In the genomic region with DNA sequence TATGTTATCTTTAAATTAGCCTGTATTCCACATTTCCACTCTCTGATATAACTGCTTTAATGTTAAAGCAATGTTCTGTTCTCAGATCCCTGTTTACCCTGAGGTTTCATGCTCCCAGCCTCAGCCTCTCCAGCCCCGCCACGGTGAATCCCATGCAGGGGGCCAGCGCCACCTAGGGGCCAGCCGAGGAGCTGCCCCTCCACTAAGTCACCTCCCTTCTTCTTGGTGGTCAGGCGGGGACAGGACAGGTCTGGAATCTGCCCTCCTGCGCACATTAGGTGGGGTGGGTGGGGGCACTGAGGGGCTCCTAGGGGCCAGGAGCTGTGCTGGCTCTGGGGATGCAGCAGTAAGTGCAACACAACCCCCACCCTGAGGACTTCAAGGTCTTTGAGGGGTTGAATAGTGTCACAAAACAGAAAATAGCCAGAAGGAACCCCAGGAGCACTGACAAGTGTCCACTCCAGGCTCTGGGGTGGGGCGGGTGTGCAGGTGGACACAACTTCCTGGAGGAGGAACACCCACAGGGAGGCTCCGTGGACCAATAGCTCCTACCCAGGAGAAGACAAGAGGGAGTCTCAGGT, we compare ENCODE assay signal across 8 cellular contexts.
A peak's percentile ranks its signal among the peaks of the same experiment; 100 is the strongest.
DNase-seq lines count a peak whose midpoint lies in the region; ATAC-seq, FAIRE-seq and TF ChIP-seq lines count a peak whose summit lies in the region.

No MANE protein-coding gene starts in this region.

- H3K36me3 ChIP-seq in Karpas-422 (ENCODE audit: insufficient read depth, low read length) (no peaks in the 10 kb centered on the region), fibroblast of lung (ENCODE audit: control insufficient read depth, insufficient read depth, low read length) (no peaks in the 10 kb centered on the region), neural cell (ENCODE audit: insufficient read depth, low read length) (no peaks in the 10 kb centered on the region)

- H3K4me3 Mint-ChIP-seq in stimulated activated naive CD8-positive, alpha-beta T cell treated with anti-CD3 and anti-CD28 coated beads, Interleukin-15, amount 100 ng/mL, for 72 hours: no peak overlapping the region

- TF ChIP-seq EP300 in neural cell (conservative IDR thresholded peaks at IDR 0.05; ENCODE audit: poor library complexity, severe bottlenecking): no peak

- H3K9me3 ChIP-seq in Karpas-422 (ENCODE audit: low read length): no peaks in the 10 kb centered on the region
- H3K9me3 ChIP-seq in fibroblast of lung (ENCODE audit: control insufficient read depth, insufficient read depth, low read depth, low read length): no peaks in the 10 kb centered on the region
- no peaks in the 10 kb centered on the region for H3K9me3 ChIP-seq in neural cell (ENCODE audit: low read length)

- TF ChIP-seq CTCF in GM10266 (IDR thresholded peaks at IDR 0.05; ENCODE audit: control insufficient read depth, insufficient read depth, low read depth, missing control alignments) (peak; percentile 100), fibroblast of lung (conservative IDR thresholded peaks at IDR 0.05 in 1 of 2, IDR thresholded peaks at IDR 0.05 in 1 of 2; ENCODE audit: low read depth in 1 of 2, low read length in 2 of 2) (peak; percentile 93 to 98), neural cell (IDR thresholded peaks at IDR 0.05; ENCODE audit: poor library complexity, severe bottlenecking) (peak; percentile 86)

- H3K27ac Mint-ChIP-seq in stimulated activated naive CD8-positive, alpha-beta T cell treated with anti-CD3 and anti-CD28 coated beads, Interleukin-15, amount 100 ng/mL, for 72 hours: no peak overlapping the region

- H3K4me2 ChIP-seq in Karpas-422 (ENCODE audit: low read depth, low read length, poor library complexity, severe bottlenecking) (no peak overlapping the region), fibroblast of lung (ENCODE audit: extremely low read depth, insufficient read depth, low read length) (no peak overlapping the region), neural cell (ENCODE audit: low read length) (no peak overlapping the region)

- H3K79me2 ChIP-seq in Karpas-422 (ENCODE audit: low read length): no peaks in the 10 kb centered on the region
- H3K79me2 ChIP-seq in fibroblast of lung (ENCODE audit: control insufficient read depth, insufficient read depth, low read length): no peaks in the 10 kb centered on the region
- no peaks in the 10 kb centered on the region for H3K79me2 ChIP-seq in neural cell (replicated peaks; ENCODE audit: insufficient read depth, low read length)

- H3K4me1 Mint-ChIP-seq in stimulated activated naive CD8-positive, alpha-beta T cell treated with anti-CD3 and anti-CD28 coated beads, Interleukin-15, amount 100 ng/mL, for 72 hours: peaks cover 48% of the 10 kb centered on the region

- H3K27me3 ChIP-seq in Karpas-422 (ENCODE audit: low read length): no peaks in the 10 kb centered on the region
- H3K27me3 ChIP-seq in fibroblast of lung (ENCODE audit: control insufficient read depth, insufficient read depth, low read length): peaks cover 5% of the 10 kb centered on the region
- H3K27me3 ChIP-seq in neural cell (ENCODE audit: insufficient read depth, low read depth, low read length): no peaks in the 10 kb centered on the region

- H3K9me2 ChIP-seq in Karpas-422 (replicated peaks; ENCODE audit: insufficient read depth, low read length) (no peaks in the 10 kb centered on the region), neural cell (ENCODE audit: insufficient read depth, low read length) (no peaks in the 10 kb centered on the region)

- H2AFZ ChIP-seq in Karpas-422 (ENCODE audit: low read length) (no peak overlapping the region), fibroblast of lung (ENCODE audit: low read length) (no peak overlapping the region), neural cell (ENCODE audit: low read depth, low read length) (no peak overlapping the region)

- TF ChIP-seq RAD21 in neural cell (conservative IDR thresholded peaks at IDR 0.05): peak; percentile 86

- H3K27me3 Mint-ChIP-seq in stimulated activated naive CD8-positive, alpha-beta T cell treated with anti-CD3 and anti-CD28 coated beads, Interleukin-15, amount 100 ng/mL, for 72 hours: no peaks in the 10 kb centered on the region

- H3K4me1 ChIP-seq in Karpas-422 (ENCODE audit: low read length) (peaks cover 45% of the 10 kb centered on the region), fibroblast of lung (ENCODE audit: control insufficient read depth, extremely low read depth, insufficient read depth, low read length) (no peaks in the 10 kb centered on the region)

- no peak for FAIRE-seq in RCC 7860 (lab: Jason Lieb, UNC)

- DNase-seq in GM10266 (ENCODE audit: extremely low spot score) (peak; percentile 84), Karpas-422 (peak; percentile 90), RCC 7860 (ENCODE audit: low spot score) (peak; percentile 41), fibroblast of lung (ENCODE audit: low read depth in 2 of 2) (peak; percentile 56 to 75)
- DNase-seq in activated T-cell treated with anti-CD3 and anti-CD28 coated beads, Interleukin-2, amount 50 U/mL, for 48 hours: peak; percentile 84 to 88
- peak; percentile 77 to 79 for DNase-seq in stimulated activated naive CD8-positive, alpha-beta T cell treated with anti-CD3 and anti-CD28 coated beads, Interleukin-15, amount 100 ng/mL, for 72 hours

- H3K27ac ChIP-seq in Karpas-422 (ENCODE audit: low read length): no peak overlapping the region
- no peak overlapping the region for H3K27ac ChIP-seq in fibroblast of lung (ENCODE audit: insufficient read depth, low read length)
- H3K27ac ChIP-seq in neural cell (ENCODE audit: low read length): no peak overlapping the region

- peak; percentile 60 for ATAC-seq in stimulated activated naive CD8-positive, alpha-beta T cell treated with anti-CD3 and anti-CD28 coated beads, Interleukin-15, amount 100 ng/mL, for 72 hours
- ATAC-seq in HG02938 (IDR thresholded peaks at IDR 0.05; ENCODE audit: unreplicated experiment): no peak

- H3K9ac ChIP-seq in Karpas-422 (ENCODE audit: low read length): no peak overlapping the region
- H3K9ac ChIP-seq in fibroblast of lung (ENCODE audit: insufficient read depth, low read length): no peak overlapping the region
- no peak overlapping the region for H3K9ac ChIP-seq in neural cell (ENCODE audit: low read length)

- H3K4me3 ChIP-seq in Karpas-422 (ENCODE audit: low read length): no peak overlapping the region
- no peak overlapping the region for H3K4me3 ChIP-seq in fibroblast of lung (replicated peaks in 1 of 4; ENCODE audit: control extremely low read depth in 1 of 4, insufficient read depth in 1 of 4, low read depth in 3 of 4, low read length in 4 of 4)
- no peak overlapping the region for H3K4me3 ChIP-seq in neural cell (ENCODE audit: low read length)

- H3K9me3 Mint-ChIP-seq in stimulated activated naive CD8-positive, alpha-beta T cell treated with anti-CD3 and anti-CD28 coated beads, Interleukin-15, amount 100 ng/mL, for 72 hours: no peaks in the 10 kb centered on the region

- no peaks in the 10 kb centered on the region for H3F3A ChIP-seq in neural cell (ENCODE audit: insufficient read depth, low read length, poor library complexity, severe bottlenecking)

- no peaks in the 10 kb centered on the region for H4K20me1 ChIP-seq in Karpas-422 (ENCODE audit: insufficient read depth, low read depth, low read length)
- no peaks in the 10 kb centered on the region for H4K20me1 ChIP-seq in fibroblast of lung (ENCODE audit: control insufficient read depth, extremely low read depth, insufficient read depth, low read length)
- no peaks in the 10 kb centered on the region for H4K20me1 ChIP-seq in neural cell (ENCODE audit: insufficient read depth)

TF ChIP-seq in neural cell, 6 proteins besides CTCF, POLR2A, EP300 and RAD21:
- TF ChIP-seq SMC3 (conservative IDR thresholded peaks at IDR 0.05; ENCODE audit: poor library complexity) (peak; percentile 74), EZH2 (IDR thresholded peaks at IDR 0.05; ENCODE audit: borderline replicate concordance, insufficient read depth, low read length, poor library complexity, severe bottlenecking) (no peak), TAF1 (IDR thresholded peaks at IDR 0.05; ENCODE audit: low read depth) (no peak)
